Comparison of ENCODE assay signal across 10 cellular contexts in the genomic region with DNA sequence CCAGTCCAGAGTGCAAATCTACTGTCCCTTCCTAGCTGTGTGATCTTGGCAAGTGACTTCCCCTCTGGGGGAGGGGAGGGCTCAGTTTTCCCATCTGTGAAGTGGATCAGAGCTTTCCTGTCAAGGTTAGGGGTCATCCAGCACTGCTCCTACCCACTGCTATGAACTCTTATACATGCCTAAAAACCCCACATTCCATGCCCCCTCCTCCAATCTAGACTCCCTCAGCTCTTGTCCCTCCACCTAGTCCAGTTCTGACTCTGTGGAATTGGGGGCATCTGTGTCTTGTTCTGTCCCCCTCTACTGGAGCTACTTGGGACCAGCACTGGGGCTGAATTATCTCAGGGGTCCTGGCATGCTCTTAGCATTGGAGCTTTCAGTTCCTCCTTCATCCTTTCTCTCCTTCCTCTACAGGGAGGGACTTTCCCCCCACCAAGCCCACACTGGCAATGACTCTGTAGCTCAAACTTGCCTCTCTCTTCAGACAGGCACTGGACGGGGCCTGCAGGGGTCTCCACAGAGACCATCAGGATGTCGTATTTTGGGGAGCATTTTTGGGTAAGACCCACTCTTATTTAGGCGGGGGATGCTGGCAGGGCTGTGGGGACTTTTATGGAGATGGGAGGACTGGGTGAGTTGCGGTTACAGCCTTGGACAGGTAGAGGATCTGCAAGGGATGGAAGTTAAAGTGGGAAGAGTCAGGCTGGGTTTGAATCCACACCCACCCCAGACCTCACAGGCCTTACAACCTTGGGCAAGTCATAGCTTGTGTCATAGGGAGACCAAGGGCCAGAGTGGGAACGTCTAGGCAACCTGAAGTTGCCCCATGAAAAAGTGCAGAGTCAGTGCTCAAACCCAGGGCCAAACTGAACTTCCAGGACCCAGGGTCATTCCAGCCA. TPM values are rescaled to one million over a fixed set of nuclear protein-coding genes. Genes with fewer than 3 reads are reported as not detected.
DNase-seq lines count a peak whose midpoint lies in the region; ATAC-seq and TF ChIP-seq lines count a peak whose summit lies in the region.
"Had no signal": no experiment of that assay in that cellular context is flagged by ENCODE, and none has a peak within 500 bp of the region (broad histone marks: within the 10 kb centered on the region; RNA-seq: fewer than 3 reads in every experiment).

No MANE protein-coding gene starts in this region.

- no peak overlapping the region for H3K56ac ChIP-seq in H9 (ENCODE audit: insufficient read length, low read depth, low read length)

- H2AK5ac ChIP-seq in mesenchymal stem cell (ENCODE audit: low read length, severe bottlenecking) (no peak overlapping the region), H9 (ENCODE audit: insufficient read length, low read length) (no peak overlapping the region)

- DNase-seq in activated naive CD4-positive, alpha-beta T cell treated with anti-CD3 and anti-CD28 coated beads, Interleukin-2, amount 10 ng/mL, durations not matched to agents 7 days and 5 days, result no peak
- no peak for DNase-seq in activated naive CD4-positive, alpha-beta T cell treated with Interleukin-2 at 50 U/mL for 16 hours
- DNase-seq in activated T-helper 1 cell treated with anti-CD3 and anti-CD28 coated beads, Interleukin-12 subunit alpha, Interleukin-12 subunit beta, Interleukin-2, Interleukin-4 antibody, amounts not matched to agents 30 ng/mL and 10 ng/mL and 1 ng/mL, durations not matched to agents 14 hours and 24 hours and 36 hours (ENCODE audit: low spot score), result no peak
- no peak for DNase-seq in mesenchymal stem cell
- DNase-seq in NCI-H1417 (lab: John Stamatoyannopoulos, UW), result no peak
- DNase-seq in H9, result no peak
- DNase-seq: colonic mucosa had no signal

- H3K79me1 ChIP-seq in mesenchymal stem cell (replicated peaks; ENCODE audit: low read length, poor library complexity, severe bottlenecking) (no peaks in the 10 kb centered on the region), H9 (ENCODE audit: insufficient read depth, low read depth, low read length, poor library complexity, severe bottlenecking) (no peaks in the 10 kb centered on the region)

- H4K91ac ChIP-seq in mesenchymal stem cell (ENCODE audit: low read length) (no peak overlapping the region), H9 (ENCODE audit: insufficient read length, low read depth, low read length) (no peak overlapping the region)

- no peak overlapping the region for H2BK15ac ChIP-seq in mesenchymal stem cell (ENCODE audit: low read depth, poor library complexity, severe bottlenecking)
- H2BK15ac ChIP-seq in H9 (ENCODE audit: low read depth, low read length), result no peak overlapping the region

- H3K9ac ChIP-seq in mesenchymal stem cell (ENCODE audit: low read length), result no peak overlapping the region
- no peak overlapping the region for H3K9ac ChIP-seq in H9 (ENCODE audit: extremely low read depth, insufficient read length, low read length)

- H4K8ac ChIP-seq in mesenchymal stem cell (ENCODE audit: low read length) (no peak overlapping the region), H9 (replicated peaks; ENCODE audit: insufficient read length, low read depth, low read length) (no peak overlapping the region)

- H3K9me3 ChIP-seq in thymus (ENCODE audit: control insufficient read depth) (no peaks in the 10 kb centered on the region), mesenchymal stem cell (ENCODE audit: control insufficient read depth, low read length) (no peaks in the 10 kb centered on the region), H9 (ENCODE audit: control insufficient read depth, low read depth, low read length) (no peaks in the 10 kb centered on the region)
- H3K9me3 ChIP-seq: colonic mucosa had no signal

- H3K14ac ChIP-seq in mesenchymal stem cell (ENCODE audit: low read length in 2 of 2) (no peak overlapping the region), H9 (ENCODE audit: insufficient read depth, low read length) (no peak overlapping the region)

- H3K4me2 ChIP-seq in mesenchymal stem cell (ENCODE audit: low read length, poor library complexity, severe bottlenecking) (no peak overlapping the region), H9 (ENCODE audit: insufficient read depth, insufficient read length, low read length) (no peak overlapping the region)

- intact Hi-C loops in activated T-helper 1 cell treated with anti-CD3 and anti-CD28 coated beads, Interleukin-12 subunit alpha, Interleukin-12 subunit beta, Interleukin-2, Interleukin-4 antibody, amounts not matched to agents 30 ng/mL and 10 ng/mL and 1 ng/mL, durations not matched to agents 14 hours and 24 hours and 36 hours (cut with micrococcal nuclease), result loop anchor here (5.0 kb wide), 2 partner anchors 148 to 218 kb away; no protein-coding TSS in a partner anchor

- no peak overlapping the region for H3T11ph ChIP-seq in H9 (ENCODE audit: low read length)

- H2AFZ ChIP-seq in mesenchymal stem cell (ENCODE audit: low read depth, low read length), result no peak overlapping the region
- H2AFZ ChIP-seq in H9 (ENCODE audit: low read length), result no peak overlapping the region

- H3K27ac Mint-ChIP-seq in activated naive CD4-positive, alpha-beta T cell treated with anti-CD3 and anti-CD28 coated beads, Interleukin-2, amount 10 ng/mL, durations not matched to agents 7 days and 5 days, result peak overlapping the region; percentile 73
- H3K27ac Mint-ChIP-seq in activated T-helper 1 cell treated with anti-CD3 and anti-CD28 coated beads, Interleukin-12 subunit alpha, Interleukin-12 subunit beta, Interleukin-2, Interleukin-4 antibody, amounts not matched to agents 30 ng/mL and 10 ng/mL and 1 ng/mL, durations not matched to agents 14 hours and 24 hours and 36 hours, result peak overlapping the region; percentile 77
- no peak overlapping the region; a peak in 1 of 7 replicates for H3K27ac Mint-ChIP-seq in H9

- H3K27me3 ChIP-seq in thymus (ENCODE audit: control insufficient read depth, insufficient read depth) (no peaks in the 10 kb centered on the region), mesenchymal stem cell (ENCODE audit: control insufficient read depth in 1 of 2, insufficient read depth in 1 of 2, low read length in 2 of 2) (no peaks in the 10 kb centered on the region), H9 (ENCODE audit: insufficient read depth, low read length) (no peaks in the 10 kb centered on the region)
- H3K27me3 ChIP-seq: colonic mucosa had no signal

- H3K4me3 ChIP-seq in thymus (ENCODE audit: low read length) (no peak overlapping the region), mesenchymal stem cell (ENCODE audit: insufficient read depth in 1 of 2, low read depth in 1 of 2, low read length in 2 of 2) (no peak overlapping the region)
- H3K4me3 ChIP-seq: colonic mucosa had no signal

- peaks cover 49% of the 10 kb centered on the region for H3K36me3 Mint-ChIP-seq in activated naive CD4-positive, alpha-beta T cell treated with anti-CD3 and anti-CD28 coated beads, Interleukin-2, amount 10 ng/mL, durations not matched to agents 7 days and 5 days
- peaks cover 42% of the 10 kb centered on the region for H3K36me3 Mint-ChIP-seq in activated T-helper 1 cell treated with anti-CD3 and anti-CD28 coated beads, Interleukin-12 subunit alpha, Interleukin-12 subunit beta, Interleukin-2, Interleukin-4 antibody, amounts not matched to agents 30 ng/mL and 10 ng/mL and 1 ng/mL, durations not matched to agents 14 hours and 24 hours and 36 hours (ENCODE audit: low read depth)
- H3K36me3 Mint-ChIP-seq in H9 (ENCODE audit: insufficient read depth in 1 of 3, low read depth in 3 of 3), result peaks cover 0 to 5% (median 4%) of the 10 kb centered on the region in 3 experiments; a peak in 5 of 7 replicates

- TF ChIP-seq CTCF in H9 (conservative IDR thresholded peaks at IDR 0.05), result no peak

- H3K4ac ChIP-seq in mesenchymal stem cell (ENCODE audit: low read depth in 1 of 2, low read length in 2 of 2) (no peak overlapping the region), H9 (ENCODE audit: low read depth, low read length) (no peak overlapping the region)

- H3K4me1 ChIP-seq in thymus (ENCODE audit: control insufficient read depth, insufficient read depth, low read length) (peaks cover 25% of the 10 kb centered on the region), mesenchymal stem cell (ENCODE audit: control insufficient read depth, insufficient read depth, low read depth, low read length) (peaks cover 10% of the 10 kb centered on the region), H9 (ENCODE audit: insufficient read depth, low read length) (no peaks in the 10 kb centered on the region)
- H3K4me1 ChIP-seq: colonic mucosa had no signal

- H2BK5ac ChIP-seq in mesenchymal stem cell (ENCODE audit: low read depth, low read length, poor library complexity, severe bottlenecking) (no peak overlapping the region), H9 (ENCODE audit: insufficient read length, low read length) (no peak overlapping the region)

- H3K79me2 ChIP-seq in H9 (ENCODE audit: insufficient read depth, low read length), result no peaks in the 10 kb centered on the region; the same call in 1 of the 2 replicates

- H3K27ac ChIP-seq in thymus (ENCODE audit: low read depth), result peak overlapping the region; percentile 31
- no peak overlapping the region for H3K27ac ChIP-seq in mesenchymal stem cell (ENCODE audit: low read length, poor library complexity, severe bottlenecking)
- no peak overlapping the region for H3K27ac ChIP-seq in H9 (ENCODE audit: insufficient read length, low read depth, low read length)
- H3K27ac ChIP-seq: colonic mucosa had no signal

- no peak overlapping the region for H4K5ac ChIP-seq in H9 (ENCODE audit: insufficient read length, low read depth, low read length)

- no peaks in the 10 kb centered on the region for H3K27me3 Mint-ChIP-seq in activated naive CD4-positive, alpha-beta T cell treated with anti-CD3 and anti-CD28 coated beads, Interleukin-2, amount 10 ng/mL, durations not matched to agents 7 days and 5 days
- no peaks in the 10 kb centered on the region for H3K27me3 Mint-ChIP-seq in activated T-helper 1 cell treated with anti-CD3 and anti-CD28 coated beads, Interleukin-12 subunit alpha, Interleukin-12 subunit beta, Interleukin-2, Interleukin-4 antibody, amounts not matched to agents 30 ng/mL and 10 ng/mL and 1 ng/mL, durations not matched to agents 14 hours and 24 hours and 36 hours (ENCODE audit: insufficient read depth)
- no peaks in the 10 kb centered on the region; the same call in 1 of the 2 replicates for H3K27me3 Mint-ChIP-seq in H9 (ENCODE audit: low read depth)

- no peak overlapping the region for H3K23ac ChIP-seq in mesenchymal stem cell (ENCODE audit: low read length in 2 of 2)
- no peak overlapping the region for H3K23ac ChIP-seq in H9 (ENCODE audit: insufficient read length, low read depth, low read length)

- H3K9me3 Mint-ChIP-seq in activated naive CD4-positive, alpha-beta T cell treated with anti-CD3 and anti-CD28 coated beads, Interleukin-2, amount 10 ng/mL, durations not matched to agents 7 days and 5 days, result no peaks in the 10 kb centered on the region
- no peaks in the 10 kb centered on the region for H3K9me3 Mint-ChIP-seq in activated T-helper 1 cell treated with anti-CD3 and anti-CD28 coated beads, Interleukin-12 subunit alpha, Interleukin-12 subunit beta, Interleukin-2, Interleukin-4 antibody, amounts not matched to agents 30 ng/mL and 10 ng/mL and 1 ng/mL, durations not matched to agents 14 hours and 24 hours and 36 hours
- no peaks in the 10 kb centered on the region for H3K9me3 Mint-ChIP-seq in H9

- H3K23me2 ChIP-seq in H9 (ENCODE audit: insufficient read length, low read depth, low read length, poor library complexity, severe bottlenecking), result no peaks in the 10 kb centered on the region

- H3K36me3 ChIP-seq in thymus (ENCODE audit: control insufficient read depth, insufficient read depth) (peaks cover 10% of the 10 kb centered on the region), mesenchymal stem cell (ENCODE audit: control insufficient read depth in 1 of 2, insufficient read depth in 2 of 2, low read depth in 1 of 2, low read length in 2 of 2) (no peaks in the 10 kb centered on the region)
- H3K36me3 ChIP-seq: colonic mucosa had no signal

- no peak overlapping the region for H3K4me3 Mint-ChIP-seq in activated naive CD4-positive, alpha-beta T cell treated with anti-CD3 and anti-CD28 coated beads, Interleukin-2, amount 10 ng/mL, durations not matched to agents 7 days and 5 days
- H3K4me3 Mint-ChIP-seq in activated T-helper 1 cell treated with anti-CD3 and anti-CD28 coated beads, Interleukin-12 subunit alpha, Interleukin-12 subunit beta, Interleukin-2, Interleukin-4 antibody, amounts not matched to agents 30 ng/mL and 10 ng/mL and 1 ng/mL, durations not matched to agents 14 hours and 24 hours and 36 hours, result peak overlapping the region; percentile 48
- H3K4me3 Mint-ChIP-seq in H9, result peak overlapping the region in 1 of 2 experiments; percentile 35; a peak in 2 of 5 replicates

- ATAC-seq in HG03097 (IDR thresholded peaks at IDR 0.05; ENCODE audit: low FRiP score, unreplicated experiment), result peak; percentile 44

- no peak overlapping the region for H2BK20ac ChIP-seq in H9 (ENCODE audit: low read depth, low read length, poor library complexity, severe bottlenecking)

- H2BK120ac ChIP-seq in mesenchymal stem cell (ENCODE audit: low read depth, low read length), result no peak overlapping the region
- H2BK120ac ChIP-seq in H9 (ENCODE audit: low read depth, low read length, poor library complexity, severe bottlenecking), result no peak overlapping the region

- 95% methylated on average over 5 of the region's 5 CpGs for WGBS in thymus
- 63% methylated on average over 5 of the region's 5 CpGs for WGBS in mesenchymal stem cell
- WGBS in H9 (ENCODE audit: extremely low coverage, insufficient read length, low lambda C conversion rate), result no CpG with 5 or more reads among the region's 5 CpGs

- H3K18ac ChIP-seq in mesenchymal stem cell (ENCODE audit: low read depth in 1 of 2, low read length in 2 of 2), result no peak overlapping the region
- H3K18ac ChIP-seq in H9 (ENCODE audit: insufficient read length, low read depth, low read length), result no peak overlapping the region

- H2BK12ac ChIP-seq in mesenchymal stem cell (ENCODE audit: low read length in 2 of 2) (no peak overlapping the region), H9 (ENCODE audit: insufficient read length, low read depth, low read length) (no peak overlapping the region)

- H4K20me1 ChIP-seq in H9 (ENCODE audit: control insufficient read depth, insufficient read depth, insufficient read length), result no peaks in the 10 kb centered on the region

- peaks cover 48% of the 10 kb centered on the region for H3K4me1 Mint-ChIP-seq in activated naive CD4-positive, alpha-beta T cell treated with anti-CD3 and anti-CD28 coated beads, Interleukin-2, amount 10 ng/mL, durations not matched to agents 7 days and 5 days
- H3K4me1 Mint-ChIP-seq in activated T-helper 1 cell treated with anti-CD3 and anti-CD28 coated beads, Interleukin-12 subunit alpha, Interleukin-12 subunit beta, Interleukin-2, Interleukin-4 antibody, amounts not matched to agents 30 ng/mL and 10 ng/mL and 1 ng/mL, durations not matched to agents 14 hours and 24 hours and 36 hours (ENCODE audit: low read depth), result peaks cover 55% of the 10 kb centered on the region
- peaks cover 8 to 31% of the 10 kb centered on the region in 2 experiments for H3K4me1 Mint-ChIP-seq in H9

- CTCF ChIA-PET in activated naive CD4-positive, alpha-beta T cell treated with anti-CD3 and anti-CD28 coated beads, Interleukin-2, amount 10 ng/mL, durations not matched to agents 7 days and 5 days (lab: Charles Lee), result interaction anchor here (0.6 to 1.6 kb wide), 4 partner anchors 11 to 104 kb away, joined by 3 to 4 read pairs (median 4); partner anchors contain the start of gene RPL18A

RNA-seq across cellular contexts. Expression of gene FCHO1, which starts 3.6 kb away (rescaled TPM):
- total RNA-seq in activated T-helper 1 cell treated with anti-CD3 and anti-CD28 coated beads, Interleukin-12 subunit alpha, Interleukin-12 subunit beta, Interleukin-2, Interleukin-4 antibody, amounts not matched to agents 30 ng/mL and 10 ng/mL and 1 ng/mL, durations not matched to agents 14 hours and 24 hours and 36 hours, result 88.6 and 93.6 TPM in 2 replicates
- polyA plus RNA-seq in thymus, result 28.2 TPM
- 2.2 TPM for polyA plus RNA-seq in mesenchymal stem cell (2013, experiment 1 of 2)
- polyA plus RNA-seq in mesenchymal stem cell (2013, experiment 2 of 2), result 1.9 TPM
- 13.1 and 13.7 TPM in 2 replicates for total RNA-seq in H9 (2021)

RNA-seq across cellular contexts. Expression of gene MAP1S, which starts 35.6 kb away (rescaled TPM):
- 81.7 and 83.7 TPM in 2 replicates for total RNA-seq in activated T-helper 1 cell treated with anti-CD3 and anti-CD28 coated beads, Interleukin-12 subunit alpha, Interleukin-12 subunit beta, Interleukin-2, Interleukin-4 antibody, amounts not matched to agents 30 ng/mL and 10 ng/mL and 1 ng/mL, durations not matched to agents 14 hours and 24 hours and 36 hours
- polyA plus RNA-seq in thymus, result 17.5 TPM
- 30.5 TPM for polyA plus RNA-seq in mesenchymal stem cell (2013, experiment 1 of 2)
- polyA plus RNA-seq in mesenchymal stem cell (2013, experiment 2 of 2), result 31.4 TPM
- 158 and 160 TPM in 2 replicates for total RNA-seq in H9 (2021)

RNA-seq across cellular contexts. Expression of gene B3GNT3, which starts 40.1 kb away (rescaled TPM):
- not detected in 2 replicates for total RNA-seq in activated T-helper 1 cell treated with anti-CD3 and anti-CD28 coated beads, Interleukin-12 subunit alpha, Interleukin-12 subunit beta, Interleukin-2, Interleukin-4 antibody, amounts not matched to agents 30 ng/mL and 10 ng/mL and 1 ng/mL, durations not matched to agents 14 hours and 24 hours and 36 hours
- polyA plus RNA-seq in thymus, result 1.0 TPM
- not detected for polyA plus RNA-seq in mesenchymal stem cell (2013, experiment 1 of 2)
- polyA plus RNA-seq in mesenchymal stem cell (2013, experiment 2 of 2), result not detected
- total RNA-seq in H9 (2021), result 0.96 and 1.0 TPM in 2 replicates
- total RNA-seq: T-helper 2 cell treated with Interferon-gamma antibody and Interleukin-4, amounts not matched to agents 100 ng/mL and 5 ng/mL, for 36 hours had no signal

Comparison
In these comparisons a context has a peak if more than half of its experiments do, and no peak if none do; other contexts are left out.
1. H3K27ac Mint-ChIP-seq: peak in activated naive CD4-positive, alpha-beta T cell treated with anti-CD3 and anti-CD28 coated beads, Interleukin-2, amount 10 ng/mL, durations not matched to agents 7 days and 5 days (single experiment) and activated T-helper 1 cell treated with anti-CD3 and anti-CD28 coated beads, Interleukin-12 subunit alpha, Interleukin-12 subunit beta, Interleukin-2, Interleukin-4 antibody, amounts not matched to agents 30 ng/mL and 10 ng/mL and 1 ng/mL, durations not matched to agents 14 hours and 24 hours and 36 hours (single experiment); none in H9 (0 of 3).